Comparison of ENCODE assay signal across 8 cellular contexts in genomic region chr12:47812797-47813490, GRCh38. TPM values are rescaled to one million over a fixed set of nuclear protein-coding genes. Genes with fewer than 3 reads are reported as not detected.
DNase-seq lines count a peak whose midpoint lies in the region; ATAC-seq and TF ChIP-seq lines count a peak whose summit lies in the region.

No MANE protein-coding gene starts in this region.

- no peaks in the 10 kb centered on the region for H3K27me3 ChIP-seq in CD8-positive, alpha-beta memory T cell (ENCODE audit: insufficient read depth, low read length, poor library complexity, severe bottlenecking)
- no peaks in the 10 kb centered on the region for H3K27me3 ChIP-seq in HUES6 (ENCODE audit: control insufficient read depth, insufficient read depth, low read length)
- H3K27me3 ChIP-seq in brain microvascular endothelial cell (replicated peaks), result no peaks in the 10 kb centered on the region

- H3K36me3 Mint-ChIP-seq in CD8-positive, alpha-beta memory T cell, result no peaks in the 10 kb centered on the region
- H3K36me3 Mint-ChIP-seq in immature natural killer cell, result no peaks in the 10 kb centered on the region

- peaks cover 85 to 99% (median 98%) of the 10 kb centered on the region in 3 donors for H3K4me1 Mint-ChIP-seq in CD8-positive, alpha-beta memory T cell
- peaks cover 98 to 100% of the 10 kb centered on the region in 2 donors for H3K4me1 Mint-ChIP-seq in immature natural killer cell

- peak overlapping the region; percentile 93 to 99 (median 98) for H3K27ac Mint-ChIP-seq in CD8-positive, alpha-beta memory T cell
- H3K27ac Mint-ChIP-seq in immature natural killer cell, result peak overlapping the region; percentile 90 to 98 (median 95)

- peaks cover 0 to 4% of the 10 kb centered on the region in 2 donors for H3K27me3 Mint-ChIP-seq in CD8-positive, alpha-beta memory T cell
- H3K27me3 Mint-ChIP-seq in immature natural killer cell (ENCODE audit: low read depth in 3 of 3), result peaks cover 6 to 17% (median 7%) of the 10 kb centered on the region in 3 donors

- CTCF ChIA-PET in CD8-positive, alpha-beta memory T cell (lab: Charles Lee), result interaction anchor here (1.0 to 24.2 kb wide), 11 partner anchors 9 to 107 kb away, joined by 3 to 452 read pairs (median 5); partner anchors contain the start of genes RPAP3 and SLC48A1

- peak; percentile 79 to 93 (median 82) for DNase-seq in CD8-positive, alpha-beta memory T cell
- peak; percentile 93 for DNase-seq in UCSD-AML1 (lab: John Stamatoyannopoulos, UW; ENCODE audit: unreplicated experiment)
- peak; percentile 78 for DNase-seq in brain microvascular endothelial cell
- DNase-seq in immature natural killer cell, result peak; percentile 74 to 77 (median 75)
- DNase-seq in stimulated activated CD4-positive, alpha-beta T cell treated with anti-CD3 and anti-CD28 coated beads, Interleukin-12 subunit alpha, Interleukin-12 subunit beta, amount 100 ng/mL, for 4 hours, result peak; percentile 91
- no peak for DNase-seq in NCI-H524 (lab: John Stamatoyannopoulos, UW)

- H3K9ac ChIP-seq in HUES6 (ENCODE audit: low read length), result peak overlapping the region; percentile 72

- no peaks in the 10 kb centered on the region for H3K36me3 ChIP-seq in CD8-positive, alpha-beta memory T cell (ENCODE audit: insufficient read depth, low read length)
- H3K36me3 ChIP-seq in HUES6 (ENCODE audit: control insufficient read depth, insufficient read depth, low read length) (peaks cover 9% of the 10 kb centered on the region; the same call in 1 of the 2 replicates), brain microvascular endothelial cell (replicated peaks) (peaks cover 4% of the 10 kb centered on the region)

- H3K4me3 Mint-ChIP-seq in CD8-positive, alpha-beta memory T cell, result peak overlapping the region; percentile 84 to 94 (median 90)
- H3K4me3 Mint-ChIP-seq in immature natural killer cell, result peak overlapping the region; percentile 81 to 92 (median 88)

- H3K4me1 ChIP-seq in CD8-positive, alpha-beta memory T cell (ENCODE audit: insufficient read depth, low read length), result peaks cover 94% of the 10 kb centered on the region
- H3K4me1 ChIP-seq in HUES6 (ENCODE audit: control insufficient read depth, insufficient read depth, low read length), result peaks cover 82% of the 10 kb centered on the region

- TF ChIP-seq CTCF in brain microvascular endothelial cell (IDR thresholded peaks at IDR 0.05; ENCODE audit: low read depth, low read length, missing control alignments), result no peak

- peak overlapping the region; percentile 72 for H3K4me3 ChIP-seq in CD8-positive, alpha-beta memory T cell (ENCODE audit: low read length)
- H3K4me3 ChIP-seq in HUES6 (ENCODE audit: low read depth, low read length), result peak overlapping the region; percentile 41
- peak overlapping the region; percentile 34 for H3K4me3 ChIP-seq in brain microvascular endothelial cell (ENCODE audit: low read depth, low read length)

- in situ Hi-C loops in brain microvascular endothelial cell (cut with HindIII; ENCODE audit: low pct_ligation_motif_present, low sequenced_read_pairs), result no loop called here

- H3K27ac ChIP-seq in CD8-positive, alpha-beta memory T cell (ENCODE audit: low read depth, low read length), result peak overlapping the region; percentile 86
- H3K27ac ChIP-seq in HUES6 (ENCODE audit: low read depth, low read length), result peak overlapping the region; percentile 81; the same call in 1 of the 2 replicates
- H3K27ac ChIP-seq in brain microvascular endothelial cell, result peak overlapping the region; percentile 80

- POLR2A ChIA-PET in CD8-positive, alpha-beta memory T cell (lab: Charles Lee), result interaction anchor here (0.6 to 2.0 kb wide), 12 partner anchors 9 to 107 kb away, joined by 3 to 7 read pairs (median 4); partner anchors contain the start of gene RPAP3

- no peaks in the 10 kb centered on the region for H3K9me3 Mint-ChIP-seq in CD8-positive, alpha-beta memory T cell
- no peaks in the 10 kb centered on the region for H3K9me3 Mint-ChIP-seq in immature natural killer cell

- no peaks in the 10 kb centered on the region for H3K9me3 ChIP-seq in CD8-positive, alpha-beta memory T cell (ENCODE audit: low read length)
- no peaks in the 10 kb centered on the region for H3K9me3 ChIP-seq in HUES6 (ENCODE audit: control insufficient read depth, insufficient read depth, low read depth, low read length)

- ATAC-seq in GM21447 (IDR thresholded peaks at IDR 0.05; ENCODE audit: unreplicated experiment), result peak; percentile 52

RNA-seq across cellular contexts. Expression of gene HDAC7, which starts 6.8 kb away (rescaled TPM):
- 100 to 1,000 TPM; 206 to 207 TPM for total RNA-seq in CD8-positive, alpha-beta memory T cell
- 23.1 TPM for polyA plus RNA-seq in CD8-positive, alpha-beta memory T cell
- polyA plus RNA-seq in immature natural killer cell, result 10 to 100 TPM in 2 of 3 donors, 1 to 10 TPM in 1; 5.9 to 29.1 (median 11.5) TPM

RNA-seq across cellular contexts. Expression of gene SLC48A1, which starts 39.9 kb away (rescaled TPM):
- total RNA-seq in CD8-positive, alpha-beta memory T cell, result 10 to 100 TPM; 10.9 to 11.5 TPM
- 9.1 TPM for polyA plus RNA-seq in CD8-positive, alpha-beta memory T cell
- 1 to 10 TPM in 2 of 3 donors, under 1 TPM in 1; 0.54 to 5.6 (median 3.1) TPM for polyA plus RNA-seq in immature natural killer cell

RNA-seq across cellular contexts. Expression of gene RAPGEF3, which starts 54.3 kb away (rescaled TPM):
- total RNA-seq in CD8-positive, alpha-beta memory T cell, result 1 to 10 TPM in 1 of 2 experiments, under 1 TPM in 1; 0.95 to 1.1 TPM
- 0.15 TPM for polyA plus RNA-seq in CD8-positive, alpha-beta memory T cell
- under 1 TPM in 1 of 3 donors, not detected in 2; 0.25 TPM for polyA plus RNA-seq in immature natural killer cell

Comparison
In these comparisons a context has a peak if more than half of its experiments do, and no peak if none do; other contexts are left out.
1. DNase-seq: peak in CD8-positive, alpha-beta memory T cell (5 of 5), UCSD-AML1 (single experiment), brain microvascular endothelial cell (single experiment), immature natural killer cell (3 of 3) and stimulated activated CD4-positive, alpha-beta T cell treated with anti-CD3 and anti-CD28 coated beads, Interleukin-12 subunit alpha, Interleukin-12 subunit beta, amount 100 ng/mL, for 4 hours (single experiment); none in NCI-H524 (0 of 2).
2. Peak in every context shown above with its lines, with median percentiles within 50 percentile points of each other: H3K27ac ChIP-seq and H3K4me3 ChIP-seq.